Comparison of ENCODE assay signal across 25 cellular contexts in genomic region chr14:29913550-29913949, GRCh38. TPM values are rescaled to one million over a fixed set of nuclear protein-coding genes. Genes with fewer than 3 reads are reported as not detected.
A peak's percentile ranks its signal among the peaks of the same experiment; 100 is the strongest.
DNase-seq lines count a peak whose midpoint lies in the region; ATAC-seq, FAIRE-seq and TF ChIP-seq lines count a peak whose summit lies in the region.
"Had no signal": no experiment of that assay in that cellular context is flagged by ENCODE, and none has a peak within 500 bp of the region (broad histone marks: within the 10 kb centered on the region; RNA-seq: fewer than 3 reads in every experiment).

No MANE protein-coding gene starts in this region.

- DNase-seq in D721Med (ENCODE audit: insufficient read length, low spot score) (no peak), K562 (ENCODE audit: extremely low read depth in 1 of 4, low spot score in 3 of 4) (no peak), kidney glomerular epithelial cell (lab: John Stamatoyannopoulos, UW) (peak; percentile 32), small intestine (peak; percentile 35), MCF 10A (ENCODE audit: unreplicated experiment) (no peak)
- DNase-seq in stimulated activated CD4-positive, alpha-beta T cell treated with anti-CD3 and anti-CD28 coated beads, Interleukin-1b, Interleukin-23, amount 100 ng/mL, for 48 hours = no peak
- DNase-seq: CD4-positive, CD25-positive, alpha-beta regulatory T cell; DMS53; H9; HFFc6; NCI-H1092 treated with DMSO at 0.1 percent for 48 hours; NCI-H1436 treated with DMSO at 0.1 percent for 48 hours; NCI-H1930; NCI-H446; NCI-H526 treated with DMSO at 0.1 percent for 48 hours; PC-9; Right ventricle myocardium superior; RPMI8226 had no signal

- H3K27me3 ChIP-seq in K562 (ENCODE audit: control insufficient read depth in 2 of 2, insufficient read depth in 2 of 2, low read length in 2 of 2) (no peaks in the 10 kb centered on the region), small intestine (ENCODE audit: control insufficient read depth in 2 of 2, insufficient read depth in 2 of 2, low read length in 2 of 2) (no peaks in the 10 kb centered on the region)
- H3K27me3 ChIP-seq: BLaER1, SJSA1 had no signal

- H3K9me3 ChIP-seq in K562 (replicated peaks; ENCODE audit: control insufficient read depth, insufficient read depth, low read depth, low read length) = no peaks in the 10 kb centered on the region
- no peaks in the 10 kb centered on the region for H3K9me3 ChIP-seq in small intestine (ENCODE audit: control insufficient read depth, low read depth)
- H3K9me3 ChIP-seq: SJSA1 had no signal

- H3K4me3 Mint-ChIP-seq in MCF 10A (ENCODE audit: unreplicated experiment) = no peak overlapping the region
- H3K4me3 Mint-ChIP-seq: CD4-positive, CD25-positive, alpha-beta regulatory T cell; GM23338; H9; HFFc6; IgD-negative memory B cell had no signal

- no peaks in the 10 kb centered on the region for H4K20me1 ChIP-seq in K562 (replicated peaks; ENCODE audit: control insufficient read depth, insufficient read depth, low read length)
- H4K20me1 ChIP-seq: BLaER1 had no signal

- BruUV-seq in K562 (replicated peaks; lab: Mats Ljungman, UMichigan) (no TSS peak), MCF 10A (replicated peaks; lab: Mats Ljungman, UMichigan) (no TSS peak)

- TF ChIP-seq POLR2A in K562 (conservative IDR thresholded peaks at IDR 0.05) = no peak

- H3K9me1 ChIP-seq in K562 (ENCODE audit: control insufficient read depth, insufficient read depth, low read length) = no peaks in the 10 kb centered on the region

- 0% methylated on average over 5 of the region's 5 CpGs for WGBS in K562 (ENCODE audit: insufficient coverage, low coverage, missing lambda C conversion rate)
- WGBS in small intestine, 3 donors = 13 to 59% (median 47%) methylated on average over 5 of the region's 5 CpGs

- H3K27ac ChIP-seq in K562 (ENCODE audit: extremely low read depth, low read depth, low read length) (no peak overlapping the region), small intestine (ENCODE audit: low read depth in 1 of 2, low read length in 1 of 2) (no peak overlapping the region)
- H3K27ac ChIP-seq: BLaER1, PC-9, SJSA1 had no signal

- POLR2A ChIA-PET in K562 (lab: Yijun Ruan, JAX) = no interaction called here
- POLR2A ChIA-PET in MCF 10A (lab: Yijun Ruan, JAX) = no interaction called here

- H3K27me3 Mint-ChIP-seq in MCF 10A (ENCODE audit: insufficient read depth, unreplicated experiment) = no peaks in the 10 kb centered on the region
- H3K27me3 Mint-ChIP-seq: CD4-positive, CD25-positive, alpha-beta regulatory T cell; IgD-negative memory B cell had no signal

- no peak overlapping the region for H3K4me2 ChIP-seq in K562 (ENCODE audit: insufficient read depth, low read length)
- H3K4me2 ChIP-seq: BLaER1, GM23338, PC-9 had no signal

- H3K27ac Mint-ChIP-seq in MCF 10A (ENCODE audit: low read depth, unreplicated experiment) = no peak overlapping the region
- H3K27ac Mint-ChIP-seq: CD4-positive, CD25-positive, alpha-beta regulatory T cell; GM23338; H9; HFFc6 had no signal

- no peak for TF ChIP-seq EP300 in K562 (IDR thresholded peaks at IDR 0.05; ENCODE audit: low read length)

- in situ Hi-C loops in K562 (cut with MboI) = no loop called here

- ATAC-seq in K562 = no peak
- ATAC-seq in GM18907 (IDR thresholded peaks at IDR 0.05; ENCODE audit: unreplicated experiment) = no peak
- ATAC-seq: GM23338 had no signal

- no peaks in the 10 kb centered on the region for H3K4me1 ChIP-seq in K562 (replicated peaks in 1 of 2; ENCODE audit: control insufficient read depth in 2 of 2, insufficient read depth in 2 of 2, low read length in 2 of 2)
- H3K4me1 ChIP-seq in small intestine (ENCODE audit: control insufficient read depth in 2 of 2, insufficient read depth in 1 of 2, low read depth in 1 of 2, low read length in 1 of 2) = no peaks in the 10 kb centered on the region
- H3K4me1 ChIP-seq: BLaER1, SJSA1 had no signal

- FAIRE-seq in D721Med (lab: Jason Lieb, UNC) (peak; percentile 55), K562 (lab: Jason Lieb, UNC) (no peak), small intestine (lab: Jason Lieb, UNC) (no peak)
- FAIRE-seq: A204.1, G401.6 had no signal

- CTCF ChIA-PET in K562 (lab: Yijun Ruan, JAX; ENCODE audit: low intra/inter-chr PET ratio) = no interaction called here
- CTCF ChIA-PET in MCF 10A (lab: Yijun Ruan, JAX) = no interaction called here

- no peaks in the 10 kb centered on the region for H3K79me2 ChIP-seq in K562 (ENCODE audit: control insufficient read depth, insufficient read depth, low read length)

- TF ChIP-seq RAD21 in K562 (CRISPR knock-in tag; conservative IDR thresholded peaks at IDR 0.05 in 1 of 2, IDR thresholded peaks at IDR 0.05 in 1 of 2) = no peak

- H2AFZ ChIP-seq in K562 (ENCODE audit: low read depth, low read length) = no peak overlapping the region
- H2AFZ ChIP-seq: GM23338, PC-9 had no signal

- intact Hi-C loops in K562 (cut with micrococcal nuclease) = no loop called here
- intact Hi-C loops in MCF 10A (cut with micrococcal nuclease) = no loop called here

- no peaks in the 10 kb centered on the region for H3K36me3 Mint-ChIP-seq in MCF 10A (ENCODE audit: insufficient read depth, unreplicated experiment)

- no peak overlapping the region for H3K4me3 ChIP-seq in K562
- no peak overlapping the region for H3K4me3 ChIP-seq in small intestine (ENCODE audit: low read depth in 1 of 2, low read length in 2 of 2)
- H3K4me3 ChIP-seq: BLaER1, GM23338, PC-9, SJSA1 had no signal

- H3K36me3 ChIP-seq in K562 (ENCODE audit: control insufficient read depth, insufficient read depth, low read length) (no peaks in the 10 kb centered on the region), small intestine (ENCODE audit: control insufficient read depth in 2 of 2, insufficient read depth in 2 of 2, low read length in 2 of 2) (no peaks in the 10 kb centered on the region)
- H3K36me3 ChIP-seq: BLaER1, SJSA1 had no signal

- no peaks in the 10 kb centered on the region for H3K9me3 Mint-ChIP-seq in MCF 10A (ENCODE audit: unreplicated experiment)
- H3K9me3 Mint-ChIP-seq: HFFc6 had no signal

- peaks cover 6% of the 10 kb centered on the region for H3K4me1 Mint-ChIP-seq in MCF 10A (ENCODE audit: insufficient read depth, unreplicated experiment)
- H3K4me1 Mint-ChIP-seq: CD4-positive, CD25-positive, alpha-beta regulatory T cell; GM23338; H9; IgD-negative memory B cell had no signal

- H3K9ac ChIP-seq in K562 (ENCODE audit: insufficient read depth in 1 of 2, low read depth in 2 of 2, low read length in 2 of 2) = no peak overlapping the region
- H3K9ac ChIP-seq: BLaER1 had no signal

- TF ChIP-seq CTCF in D721Med (IDR thresholded peaks at IDR 0.05; ENCODE audit: insufficient read depth, missing control alignments) = no peak
- no peak for TF ChIP-seq CTCF in K562 (IDR thresholded peaks at IDR 0.05 in 2 of 3, conservative IDR thresholded peaks at IDR 0.05 in 1 of 3; ENCODE audit: insufficient read depth in 2 of 3, low read depth in 1 of 3, low read length in 3 of 3)
- no peak for TF ChIP-seq CTCF in MCF 10A (IDR thresholded peaks at IDR 0.05; ENCODE audit: unreplicated experiment)

TF ChIP-seq in K562, 482 proteins besides CTCF, POLR2A, EP300 and RAD21:
- no peak for TF ChIP-seq ZNF699 (CRISPR knock-in tag; IDR thresholded peaks at IDR 0.05; ENCODE audit: insufficient replicate concordance)
- TF ChIP-seq HMBOX1 (IDR thresholded peaks at IDR 0.05) = peak; percentile 46; the same call in 1 of the 2 replicates
TF ChIP-seq in K562: peak in this region for 1.

RNA-seq across cellular contexts. Expression of gene PRKD1, which starts 14.1 kb away (rescaled TPM):
- 0.44 and 0.51 TPM in 2 replicates for total RNA-seq in K562 (2011; cell fraction: chromatin; rRNA removed; ENCODE audit: low replicate concordance)
- 0.39 TPM in 1 of 2 replicates, not detected in the other for total RNA-seq in K562 (2011; cell fraction: nucleolus; rRNA removed)
- 0.22 TPM in 1 of 2 replicates, not detected in the other for total RNA-seq in K562 (2011; cell fraction: nucleoplasm; rRNA removed)
- not detected in 2 replicates for total RNA-seq in K562 (2014; rRNA removed)
- 0.10 and 0.15 TPM in 2 replicates for total RNA-seq in K562 (2014; rRNA removed; fragmentation: Illumina TruSeq; extraction: Trizol)
- 0.08 and 0.11 TPM in 2 replicates for total RNA-seq in K562 (2015; rRNA removed; fragmentation: Illumina TruSeq; extraction: Trizol)
- total RNA-seq in K562 (2021) = 0.16 TPM in 2 replicates
- 0.08 TPM in 1 of 2 replicates, not detected in the other for polyA plus RNA-seq in K562 (2011; rRNA removed)
- 0.01 TPM in 2 replicates for polyA plus RNA-seq in K562 (2011; cell fraction: cytosol; rRNA removed)
- 0.09 TPM in 1 of 2 replicates, not detected in the other for polyA plus RNA-seq in K562 (2011; cell fraction: nucleus; rRNA removed)
- polyA plus RNA-seq in K562 (2012) = 0.13 and 1.1 TPM in 2 replicates
- 0.10 and 0.15 TPM in 2 replicates for polyA plus RNA-seq in K562 (2014; fragmentation: Illumina TruSeq; extraction: Trizol)
- under 1 TPM; 0.04 to 0.25 TPM for polyA plus RNA-seq in K562 (2014; fragmentation: Nextera tagmentation; extraction: Ambion mirVana)
- polyA plus RNA-seq in K562 (2014; rRNA removed) = 0.16 and 0.19 TPM in 2 replicates
- polyA minus RNA-seq in K562 (2011; rRNA and poly(A)+ RNA removed) = 0.18 TPM in 1 of 2 replicates, not detected in the other
- not detected in 2 replicates for polyA minus RNA-seq in K562 (2011; cell fraction: cytosol; rRNA and poly(A)+ RNA removed)
- polyA minus RNA-seq in K562 (2011; cell fraction: nucleus; rRNA and poly(A)+ RNA removed) = not detected in 2 replicates
- 1 to 10 TPM; 1.9 to 2.7 (median 2.1) TPM for polyA plus RNA-seq in small intestine
- 7.9 and 8.8 TPM in 2 replicates for total RNA-seq in MCF 10A (2022)
- total RNA-seq: CD4-positive, CD25-positive, alpha-beta regulatory T cell had no signal
- polyA plus RNA-seq: CD4-positive, CD25-positive, alpha-beta regulatory T cell had no signal

Comparison
In these comparisons a context has a peak if more than half of its experiments do, and no peak if none do; other contexts are left out.
1. DNase-seq: peak in kidney glomerular epithelial cell (single experiment) and small intestine (single experiment); none in D721Med (single experiment), K562 (0 of 4), stimulated activated CD4-positive, alpha-beta T cell treated with anti-CD3 and anti-CD28 coated beads, Interleukin-1b, Interleukin-23, amount 100 ng/mL, for 48 hours (single experiment) and MCF 10A (single experiment).